Comparison of ENCODE assay signal across 15 cellular contexts in genomic region chr2:161165266-161165665, GRCh38. TPM values are rescaled to one million over a fixed set of nuclear protein-coding genes. Genes with fewer than 3 reads are reported as not detected.
DNase-seq lines count a peak whose midpoint lies in the region; ATAC-seq and TF ChIP-seq lines count a peak whose summit lies in the region.
"Had no signal": no experiment of that assay in that cellular context is flagged by ENCODE, and none has a peak within 500 bp of the region (broad histone marks: within the 10 kb centered on the region; RNA-seq: fewer than 3 reads in every experiment).

No MANE protein-coding gene starts in this region.

- DNase-seq in AG09319 (ENCODE audit: extremely low read depth, low read depth) (peak; percentile 31), HS-27A (ENCODE audit: low read depth) (peak; percentile 47), astrocyte of the cerebellum (ENCODE audit: low read depth) (peak; percentile 72), memory B cell (ENCODE audit: low spot score in 2 of 2) (no peak), A673 (ENCODE audit: low spot score) (no peak), NCI-H146 (lab: John Stamatoyannopoulos, UW) (no peak), SKM-1 (lab: John Stamatoyannopoulos, UW; ENCODE audit: unreplicated experiment) (no peak)
- DNase-seq: DMS53; naive thymus-derived CD4-positive, alpha-beta T cell; NCI-H1436 treated with DMSO at 0.1 percent for 48 hours; Peyer's patch; stimulated activated CD4-positive, alpha-beta T cell treated with anti-CD3 and anti-CD28 coated beads, Interleukin-2, amount 100 ng/mL, for 24 hours; testis had no signal

- no peak overlapping the region for H3K27ac ChIP-seq in A673 (ENCODE audit: low read depth, low read length, poor library complexity, severe bottlenecking)
- H3K27ac ChIP-seq: testis had no signal

- ATAC-seq in memory B cell (ENCODE audit: low read depth) (peak; percentile 1), GM21619 (IDR thresholded peaks at IDR 0.05; ENCODE audit: unreplicated experiment) (no peak)
- ATAC-seq: GM23338 had no signal

- no peak overlapping the region for H3K4me3 ChIP-seq in astrocyte of the cerebellum (ENCODE audit: low read depth, low read length)
- H3K4me3 ChIP-seq in A673 (ENCODE audit: low read depth, low read length, poor library complexity, severe bottlenecking): no peak overlapping the region
- H3K4me3 ChIP-seq: GM23338, Peyer's patch, testis had no signal

- H3K9me3 Mint-ChIP-seq in memory B cell: no peaks in the 10 kb centered on the region
- H3K9me3 Mint-ChIP-seq: GM23338 had no signal

- peaks cover 10% of the 10 kb centered on the region for H3K36me3 Mint-ChIP-seq in memory B cell

- H3K4me3 Mint-ChIP-seq in memory B cell: no peak overlapping the region
- H3K4me3 Mint-ChIP-seq: GM23338 had no signal

- CTCF ChIA-PET in A673 (lab: Charles Lee): no interaction called here

- intact Hi-C loops in A673 (cut with micrococcal nuclease; ENCODE audit: unreplicated experiment): no loop called here

- no peak for TF ChIP-seq CTCF in AG09319 (IDR thresholded peaks at IDR 0.05; ENCODE audit: low read depth, low read length)
- TF ChIP-seq CTCF in astrocyte of the cerebellum (IDR thresholded peaks at IDR 0.05; ENCODE audit: low read depth, low read length, missing control alignments): no peak
- no peak for TF ChIP-seq CTCF in A673 (conservative IDR thresholded peaks at IDR 0.05; ENCODE audit: low read depth, low read length)

- no peaks in the 10 kb centered on the region for H3K27me3 ChIP-seq in A673 (replicated peaks; ENCODE audit: insufficient read depth, low read depth, low read length, poor library complexity)
- H3K27me3 ChIP-seq: Peyer's patch, testis had no signal

- H3K27ac Mint-ChIP-seq in memory B cell: peak overlapping the region; percentile 93
- H3K27ac Mint-ChIP-seq: GM23338 had no signal

- H3K9me3 ChIP-seq in A673 (ENCODE audit: low read depth, low read length, poor library complexity, severe bottlenecking): no peaks in the 10 kb centered on the region
- H3K9me3 ChIP-seq: Peyer's patch, testis had no signal

- no peaks in the 10 kb centered on the region for H3K27me3 Mint-ChIP-seq in memory B cell
- H3K27me3 Mint-ChIP-seq: naive thymus-derived CD4-positive, alpha-beta T cell had no signal

- peaks cover 16% of the 10 kb centered on the region for H3K36me3 ChIP-seq in A673 (ENCODE audit: insufficient read depth, low read length, poor library complexity, severe bottlenecking)
- H3K36me3 ChIP-seq: Peyer's patch had no signal

- in situ Hi-C loops in astrocyte of the cerebellum (cut with HindIII; ENCODE audit: low sequenced_read_pairs): no loop called here

- peaks cover 58% of the 10 kb centered on the region for H3K4me1 Mint-ChIP-seq in memory B cell

- H3K4me1 ChIP-seq in A673 (ENCODE audit: insufficient read depth, low read length, poor library complexity, severe bottlenecking): peaks cover 9% of the 10 kb centered on the region

- POLR2A ChIA-PET in A673 (lab: Charles Lee; ENCODE audit: low non-redundant PET): no interaction called here

- BruUV-seq in A673 (replicated peaks; lab: Mats Ljungman, UMichigan): no TSS peak

RNA-seq across cellular contexts. Expression of gene TANK, which starts 5.0 kb away (rescaled TPM):
- total RNA-seq in A673 (2021): 35.9 and 38.9 TPM in 2 replicates

Comparison
In these comparisons a context has a peak if more than half of its experiments do, and no peak if none do; other contexts are left out.
1. DNase-seq: peak in AG09319 (single experiment), HS-27A (single experiment) and astrocyte of the cerebellum (single experiment); none in memory B cell (0 of 2), A673 (single experiment), NCI-H146 (single experiment) and SKM-1 (single experiment).